21 cellular contexts compared by ENCODE assay signal in genomic region chr3:17674082-17674686, GRCh38.
"Had no signal": no experiment of that assay in that cellular context is flagged by ENCODE, and none has a peak within 500 bp of the region (broad histone marks: within the 10 kb centered on the region; RNA-seq: fewer than 3 reads in every experiment).

No MANE protein-coding gene starts in this region.

- H3K9me3 ChIP-seq: esophagus squamous epithelium, gastroesophageal sphincter, left ventricle myocardium inferior, ovary, tibial nerve, upper lobe of right lung, vagina had no signal

- ATAC-seq: effector memory CD8-positive, alpha-beta T cell; gastroesophageal sphincter; left cardiac atrium; natural killer cell treated with Interleukin-12 subunit alpha and Interleukin-12 subunit beta and Interleukin-15 and Interleukin-18, amount 100 ng/mL, for 72 hours; right cardiac atrium; stimulated activated memory B cell treated with anti-CD40 and anti-IgM and Interleukin-4, amounts not matched to agents 10 μg/mL and 1 μg/mL and 100 μg/mL, for 72 hours; upper lobe of right lung had no signal

- H3K4me1 ChIP-seq: neural progenitor cell, upper lobe of right lung, vagina had no signal

- H2AFZ ChIP-seq: neural progenitor cell had no signal

- H3K36me3 ChIP-seq: esophagus squamous epithelium, gastroesophageal sphincter, left ventricle myocardium inferior, neural progenitor cell, ovary, tibial nerve, upper lobe of right lung, vagina had no signal

- FAIRE-seq: keratinocyte had no signal

- H3K27ac ChIP-seq: esophagus squamous epithelium, gastroesophageal sphincter, left ventricle myocardium inferior, neural progenitor cell, ovary, tibial nerve, upper lobe of right lung, vagina had no signal

- DNase-seq: effector memory CD8-positive, alpha-beta T cell; esophagus squamous epithelium; foreskin fibroblast; glutamatergic neuron; left cardiac atrium; left ventricle myocardium inferior; mesenchymal stem cell; midbrain; nucleus accumbens; ovary; right cardiac atrium; stimulated activated CD4-positive, alpha-beta T cell treated with anti-CD3 and anti-CD28 coated beads, Interleukin-4, amount 100 ng/mL, for 1 hour; upper lobe of right lung had no signal

- H3K4me3 ChIP-seq: esophagus squamous epithelium, gastroesophageal sphincter, left ventricle myocardium inferior, lung, neural progenitor cell, ovary, tibial nerve, upper lobe of right lung, vagina had no signal

- H3K27me3 ChIP-seq: esophagus squamous epithelium, gastroesophageal sphincter, neural progenitor cell, ovary, tibial nerve, upper lobe of right lung, vagina had no signal

- H3K9ac ChIP-seq: neural progenitor cell had no signal

- H3K4me2 ChIP-seq: neural progenitor cell had no signal
